Comparison of ENCODE assay signal across 8 cellular contexts in genomic region chr15:68053997-68054657, GRCh38. TPM values are rescaled to one million over a fixed set of nuclear protein-coding genes. Genes with fewer than 3 reads are reported as not detected.
A peak's percentile ranks its signal among the peaks of the same experiment; 100 is the strongest.
DNase-seq lines count a peak whose midpoint lies in the region; ATAC-seq and TF ChIP-seq lines count a peak whose summit lies in the region.

Gene PIAS1 (plus strand): TSS chr15:68054315. CDS start chr15:68054327, 12 bp downstream.

- intact Hi-C loops in activated naive CD4-positive, alpha-beta T cell treated with anti-CD3 and anti-CD28 coated beads for 36 hours (cut with micrococcal nuclease) = loop anchor here (1.0 to 10.0 kb wide), 8 partner anchors 169 to 799 kb away; partner anchors contain the start of genes AAGAB, FEM1B, IQCH and MAP2K5

- peak; percentile 97 for ATAC-seq in gastroesophageal sphincter

- no peaks in the 10 kb centered on the region; the same call in 1 of the 2 replicates for H3K27me3 Mint-ChIP-seq in HFFc6 (ENCODE audit: insufficient read depth)
- peaks cover 11% of the 10 kb centered on the region for H3K27me3 Mint-ChIP-seq in activated naive CD4-positive, alpha-beta T cell treated with anti-CD3 and anti-CD28 coated beads for 36 hours (ENCODE audit: low read depth)

- no CpG with 5 or more reads among the region's 64 CpGs for WGBS in gastroesophageal sphincter (ENCODE audit: low coverage in 1 of 2), 2 donors

- TF ChIP-seq CTCF in HFFc6 (IDR thresholded peaks at IDR 0.05) (peak; percentile 38; the same call in 1 of the 2 replicates), NB4 (IDR thresholded peaks at IDR 0.05; ENCODE audit: low read depth, low read length) (no peak), gastroesophageal sphincter (IDR thresholded peaks at IDR 0.05) (peak in 1 of 4 experiments; percentile 13), neutrophil (IDR thresholded peaks at IDR 0.05) (peak; percentile 50), subcutaneous adipose tissue (IDR thresholded peaks at IDR 0.05; ENCODE audit: low read depth) (no peak)

- H3K4me1 ChIP-seq in gastroesophageal sphincter (peaks cover 3 to 41% (median 4%) of the 10 kb centered on the region in 3 donors), neutrophil (ENCODE audit: control insufficient read depth in 1 of 2, insufficient read depth in 1 of 2, low read depth in 1 of 2, low read length in 1 of 2) (peaks cover 38 to 44% of the 10 kb centered on the region in 2 experiments)

- no peaks in the 10 kb centered on the region for H3K36me3 Mint-ChIP-seq in HFFc6 (ENCODE audit: low read depth)
- peaks cover 3% of the 10 kb centered on the region for H3K36me3 Mint-ChIP-seq in activated naive CD4-positive, alpha-beta T cell treated with anti-CD3 and anti-CD28 coated beads for 36 hours (ENCODE audit: low read depth)

- peak; percentile 77 for DNase-seq in GM04504 (ENCODE audit: low read depth)
- peak; percentile 85 for DNase-seq in HFFc6
- DNase-seq in NB4 (ENCODE audit: low read depth) = peak; percentile 93
- peak; percentile 93 for DNase-seq in SK-N-DZ (ENCODE audit: low spot score)
- peak; percentile 95 for DNase-seq in activated naive CD4-positive, alpha-beta T cell treated with anti-CD3 and anti-CD28 coated beads for 36 hours

- CTCF ChIA-PET in activated naive CD4-positive, alpha-beta T cell treated with anti-CD3 and anti-CD28 coated beads for 36 hours (lab: Charles Lee) = interaction anchor here (0.7 kb wide), 1 partner anchor 74 kb away, joined by 3 read pairs; no protein-coding TSS in a partner anchor

- H3K27me3 ChIP-seq in gastroesophageal sphincter (no peaks in the 10 kb centered on the region), neutrophil (no peaks in the 10 kb centered on the region)

- peak within 1 kb of the TSS; percentile 93 for H3K4me3 Mint-ChIP-seq in HFFc6
- H3K4me3 Mint-ChIP-seq in activated naive CD4-positive, alpha-beta T cell treated with anti-CD3 and anti-CD28 coated beads for 36 hours = peak within 1 kb of the TSS; percentile 86

- peak within 1 kb of the TSS; percentile 91 to 96 (median 94) for H3K27ac ChIP-seq in gastroesophageal sphincter
- H3K27ac ChIP-seq in neutrophil = peak within 1 kb of the TSS; percentile 98

- no peaks in the 10 kb centered on the region for H3K9me3 Mint-ChIP-seq in HFFc6
- H3K9me3 Mint-ChIP-seq in activated naive CD4-positive, alpha-beta T cell treated with anti-CD3 and anti-CD28 coated beads for 36 hours = no peaks in the 10 kb centered on the region

- peaks cover 55% of the 10 kb centered on the region for H3K4me1 Mint-ChIP-seq in HFFc6 (ENCODE audit: low read depth)
- peaks cover 37% of the 10 kb centered on the region for H3K4me1 Mint-ChIP-seq in activated naive CD4-positive, alpha-beta T cell treated with anti-CD3 and anti-CD28 coated beads for 36 hours (ENCODE audit: low read depth)

- H3K36me3 ChIP-seq in gastroesophageal sphincter = no peaks in the 10 kb centered on the region
- no peaks in the 10 kb centered on the region for H3K36me3 ChIP-seq in neutrophil

- TF ChIP-seq EP300 in gastroesophageal sphincter (IDR thresholded peaks at IDR 0.05) = no peak

- H3K4me3 ChIP-seq in NB4 (ENCODE audit: low read depth, low read length) (peak within 1 kb of the TSS; percentile 92), gastroesophageal sphincter (peak within 1 kb of the TSS; percentile 94 to 100), neutrophil (ENCODE audit: low read depth in 1 of 2, low read length in 1 of 2) (peak within 1 kb of the TSS; percentile 95 to 99)

- peak within 1 kb of the TSS; percentile 70 for H3K27ac Mint-ChIP-seq in HFFc6
- peak within 1 kb of the TSS; percentile 89 for H3K27ac Mint-ChIP-seq in activated naive CD4-positive, alpha-beta T cell treated with anti-CD3 and anti-CD28 coated beads for 36 hours

- H3K9me3 ChIP-seq in gastroesophageal sphincter (no peaks in the 10 kb centered on the region), neutrophil (no peaks in the 10 kb centered on the region)

- peak; percentile 91 for TF ChIP-seq POLR2A in NB4 (IDR thresholded peaks at IDR 0.05; ENCODE audit: extremely low read depth, insufficient read length)
- TF ChIP-seq POLR2A in gastroesophageal sphincter (IDR thresholded peaks at IDR 0.05) = peak; percentile 85 to 93

RNA-seq across cellular contexts. Expression of gene PIAS1, which starts in this region (rescaled TPM):
- 10 to 100 TPM; 23.7 to 31.8 (median 27.6) TPM for total RNA-seq in HFFc6 (2021; fragmentation: NEBNext Ultra II Directional; extraction: Animal tissue kit (Norgen Biotek cat#: 25700))
- polyA plus RNA-seq in SK-N-DZ (2014; cell fraction: cytosol; rRNA removed) = 10.4 and 14.7 TPM in 2 replicates
- polyA plus RNA-seq in SK-N-DZ (2014; cell fraction: nucleus; rRNA removed) = 8.6 and 18.4 TPM in 2 replicates
- total RNA-seq in activated naive CD4-positive, alpha-beta T cell treated with anti-CD3 and anti-CD28 coated beads for 36 hours = 10 to 100 TPM; 29.8 to 33.4 TPM
- total RNA-seq in gastroesophageal sphincter (100 to 1,000 TPM in 1 of 4 donors, 10 to 100 TPM in 3; 26.6 to 101 (median 48.9) TPM), subcutaneous adipose tissue (10 to 100 TPM; 34.3 to 68.8 (median 45.4) TPM)

Comparison
In these comparisons a context has a peak if more than half of its experiments do, and no peak if none do; other contexts are left out.
1. Peak in every context shown above with its lines: DNase-seq, ATAC-seq, H3K4me3 ChIP-seq and H3K27ac ChIP-seq.
2. CTCF ChIP-seq: peak in HFFc6 (single experiment) and neutrophil (single experiment); none in NB4 (single experiment) and subcutaneous adipose tissue (single experiment).